ENCODE assay signal across 8 cellular contexts in the genomic region with DNA sequence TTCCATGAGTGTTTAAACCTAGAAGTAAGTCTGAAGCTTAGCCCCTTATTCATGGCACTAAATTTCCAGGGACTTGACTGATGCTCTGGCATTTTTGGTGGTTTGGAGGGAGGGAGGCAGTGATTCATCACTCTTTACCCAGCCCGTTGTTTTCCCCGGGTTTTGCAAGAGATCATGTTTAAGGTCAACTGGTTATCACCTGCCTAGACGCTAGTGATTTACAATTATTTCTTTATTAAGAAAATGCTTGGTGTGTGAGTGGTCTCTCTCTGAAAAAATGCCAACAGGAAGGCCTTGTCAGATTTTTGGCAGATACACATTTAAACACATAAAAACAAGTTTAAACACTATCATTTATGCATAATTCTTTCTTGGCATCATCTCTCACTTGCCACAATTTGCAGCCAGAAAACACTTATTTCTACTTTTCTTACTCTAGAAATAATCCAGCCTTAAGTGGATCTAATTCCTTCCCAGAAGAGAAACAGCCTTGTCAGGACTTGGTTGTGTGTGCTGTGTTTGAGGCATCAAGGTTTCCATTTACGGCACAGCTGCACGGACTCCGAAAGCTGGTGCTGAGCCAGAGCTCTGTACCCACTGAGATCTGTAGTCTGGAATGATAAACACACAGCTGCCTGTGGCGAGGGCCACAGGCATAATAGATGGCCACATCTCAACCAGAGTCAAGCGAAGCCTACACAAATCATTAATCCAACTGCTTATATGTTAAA.
DNase-seq lines count a peak whose midpoint lies in the region; ATAC-seq and TF ChIP-seq lines count a peak whose summit lies in the region.

No MANE protein-coding gene starts in this region.

- no peaks in the 10 kb centered on the region for H3K79me1 ChIP-seq in neuronal stem cell (ENCODE audit: low read depth, low read length)

- no peak overlapping the region for H3K14ac ChIP-seq in neuronal stem cell (ENCODE audit: low read length)

- no peaks in the 10 kb centered on the region for H3K4me1 Mint-ChIP-seq in stimulated activated effector memory CD8-positive, alpha-beta T cell treated with anti-CD3 and anti-CD28 coated beads, Interleukin-12 subunit alpha, Interleukin-12 subunit beta, amount 100 ng/mL, for 72 hours

- no peak overlapping the region for H2AK5ac ChIP-seq in neuronal stem cell (ENCODE audit: low read depth, low read length)

- POLR2A ChIA-PET in RWPE1 (lab: Yijun Ruan, JAX; ENCODE audit: low non-redundant PET), result no interaction called here

- no peak overlapping the region for H3K4me2 ChIP-seq in neuronal stem cell (ENCODE audit: insufficient read depth, low read length, poor library complexity, severe bottlenecking)

- no peaks in the 10 kb centered on the region for H3K36me3 Mint-ChIP-seq in stimulated activated effector memory CD8-positive, alpha-beta T cell treated with anti-CD3 and anti-CD28 coated beads, Interleukin-12 subunit alpha, Interleukin-12 subunit beta, amount 100 ng/mL, for 72 hours

- H2BK5ac ChIP-seq in neuronal stem cell (ENCODE audit: low read length), result no peak overlapping the region

- H2AFZ ChIP-seq in neuronal stem cell (ENCODE audit: low read length), result peak overlapping the region; percentile 81

- H3K27ac ChIP-seq in RWPE1 (peak overlapping the region; percentile 98), neuronal stem cell (replicated peaks; ENCODE audit: low read length) (peak overlapping the region; percentile 85)

- CTCF ChIA-PET in RWPE1 (lab: Yijun Ruan, JAX), result interaction anchor here (0.6 kb wide), 2 partner anchors 74 to 754 kb away, joined by 3 to 5 read pairs; no protein-coding TSS in a partner anchor

- H3K18ac ChIP-seq in neuronal stem cell (ENCODE audit: low read length), result no peak overlapping the region

- H3K4me1 ChIP-seq in neuronal stem cell (ENCODE audit: control insufficient read depth in 2 of 2, insufficient read depth in 1 of 2, low read depth in 1 of 2, low read length in 2 of 2), result peaks cover 13 to 28% of the 10 kb centered on the region in 2 donors

- H2BK15ac ChIP-seq in neuronal stem cell (ENCODE audit: low read length), result no peak overlapping the region

- no peak overlapping the region for H3K27ac Mint-ChIP-seq in stimulated activated effector memory CD8-positive, alpha-beta T cell treated with anti-CD3 and anti-CD28 coated beads, Interleukin-12 subunit alpha, Interleukin-12 subunit beta, amount 100 ng/mL, for 72 hours

- WGBS in neuronal stem cell (ENCODE audit: extremely low coverage in 2 of 2, insufficient read length in 2 of 2, insufficient replicate concordance in 1 of 2), 2 donors, result no CpG with 5 or more reads among the region's 8 CpGs

- H3K23ac ChIP-seq in neuronal stem cell (ENCODE audit: low read depth, low read length, poor library complexity), result no peak overlapping the region

- no peak overlapping the region for H3K4me3 ChIP-seq in fibroblast of pulmonary artery (replicated peaks; ENCODE audit: low read depth, low read length)
- H3K4me3 ChIP-seq in neuronal stem cell (ENCODE audit: low read length in 2 of 2), result no peak overlapping the region

- TF ChIP-seq CTCF in RWPE1 (conservative IDR thresholded peaks at IDR 0.05; ENCODE audit: low read depth) (no peak), fibroblast of pulmonary artery (IDR thresholded peaks at IDR 0.05; ENCODE audit: low read length, missing control alignments) (no peak)

- no peak overlapping the region for H2BK120ac ChIP-seq in neuronal stem cell (ENCODE audit: low read depth, low read length)

- no peak for ATAC-seq in stimulated activated effector memory CD8-positive, alpha-beta T cell treated with anti-CD3 and anti-CD28 coated beads, Interleukin-12 subunit alpha, Interleukin-12 subunit beta, amount 100 ng/mL, for 72 hours
- no peak for ATAC-seq in HG03520 (IDR thresholded peaks at IDR 0.05; ENCODE audit: unreplicated experiment)

- no peak overlapping the region for H3K4me3 Mint-ChIP-seq in stimulated activated effector memory CD8-positive, alpha-beta T cell treated with anti-CD3 and anti-CD28 coated beads, Interleukin-12 subunit alpha, Interleukin-12 subunit beta, amount 100 ng/mL, for 72 hours

- no peak overlapping the region for H2BK12ac ChIP-seq in neuronal stem cell (ENCODE audit: low read length)

- H4K8ac ChIP-seq in neuronal stem cell (ENCODE audit: low read depth, low read length), result no peak overlapping the region

- DNase-seq in HS-27A (ENCODE audit: low read depth) (peak; percentile 30), RWPE1 (ENCODE audit: low spot score) (peak; percentile 97), fibroblast of pulmonary artery (ENCODE audit: low read depth) (peak; percentile 94), neuronal stem cell (ENCODE audit: low spot score) (no peak), HuH-7.5 (ENCODE audit: low spot score) (no peak)
- no peak for DNase-seq in stimulated activated effector memory CD8-positive, alpha-beta T cell treated with anti-CD3 and anti-CD28 coated beads, Interleukin-12 subunit alpha, Interleukin-12 subunit beta, amount 100 ng/mL, for 72 hours (ENCODE audit: low spot score in 2 of 2)
- no peak for DNase-seq in activated CD8-positive, alpha-beta memory T cell treated with anti-CD3 and anti-CD28 coated beads, Interleukin-2, amount 50 U/mL, for 4 hours

- H4K91ac ChIP-seq in neuronal stem cell (ENCODE audit: low read depth, low read length, poor library complexity), result no peak overlapping the region

- no peaks in the 10 kb centered on the region for H3K9me3 ChIP-seq in neuronal stem cell (replicated peaks in 1 of 2; ENCODE audit: control insufficient read depth in 2 of 2, insufficient read depth in 1 of 2, low read depth in 1 of 2, low read length in 2 of 2)

- H3K36me3 ChIP-seq in neuronal stem cell (replicated peaks in 1 of 2; ENCODE audit: control insufficient read depth in 2 of 2, insufficient read depth in 2 of 2, low read length in 2 of 2), result no peaks in the 10 kb centered on the region

- H3K4ac ChIP-seq in neuronal stem cell (ENCODE audit: low read length), result no peak overlapping the region

- H3K9ac ChIP-seq in neuronal stem cell (ENCODE audit: low read depth, low read length, poor library complexity), result no peak overlapping the region

- H3K9me3 Mint-ChIP-seq in stimulated activated effector memory CD8-positive, alpha-beta T cell treated with anti-CD3 and anti-CD28 coated beads, Interleukin-12 subunit alpha, Interleukin-12 subunit beta, amount 100 ng/mL, for 72 hours, result peaks cover 10% of the 10 kb centered on the region

- H3K27me3 ChIP-seq in neuronal stem cell (ENCODE audit: control insufficient read depth in 3 of 3, insufficient read depth in 3 of 3, low read depth in 1 of 3, low read length in 3 of 3), result no peaks in the 10 kb centered on the region

Comparison
In these comparisons a context has a peak if more than half of its experiments do, and no peak if none do; other contexts are left out.
1. DNase-seq: peak in HS-27A (single experiment), RWPE1 (single experiment) and fibroblast of pulmonary artery (single experiment); none in neuronal stem cell (single experiment), stimulated activated effector memory CD8-positive, alpha-beta T cell treated with anti-CD3 and anti-CD28 coated beads, Interleukin-12 subunit alpha, Interleukin-12 subunit beta, amount 100 ng/mL, for 72 hours (0 of 2), activated CD8-positive, alpha-beta memory T cell treated with anti-CD3 and anti-CD28 coated beads, Interleukin-2, amount 50 U/mL, for 4 hours (single experiment) and HuH-7.5 (single experiment).